34 cellular contexts compared by ENCODE assay signal in the genomic region with DNA sequence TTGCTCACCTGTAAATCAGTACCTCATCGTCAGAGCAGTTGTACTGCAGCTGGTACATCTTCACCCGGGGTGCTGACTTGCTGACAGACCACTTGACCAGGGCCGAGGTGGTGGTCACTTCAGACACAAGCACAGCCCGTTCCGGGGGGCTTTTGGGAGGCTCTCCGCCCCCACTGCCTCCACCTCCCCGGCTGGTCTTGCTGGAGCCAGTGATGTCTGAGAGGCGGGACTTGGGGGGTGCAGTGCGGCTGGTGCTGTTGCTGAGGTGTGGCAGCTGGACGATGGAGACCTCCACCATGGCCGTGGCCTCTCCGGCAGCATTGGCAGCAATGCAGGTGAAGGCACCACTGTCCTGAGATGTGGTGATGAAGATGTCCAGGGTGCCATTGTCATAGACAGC.
"Had no signal": no experiment of that assay in that cellular context is flagged by ENCODE, and none has a peak within 500 bp of the region (broad histone marks: within the 10 kb centered on the region; RNA-seq: fewer than 3 reads in every experiment).

No MANE protein-coding gene starts in this region.

- H3K4me3 ChIP-seq: MG63 had no signal

- DNase-seq: Karpas-422, Kasumi-1, KG1, MG63, MM.1S, MV-4-11, NCI-H1048, NCI-H1092, NCI-H1092 treated with DMSO at 0.1 percent for 48 hours, NCI-H1105, NCI-H1105 treated with DMSO at 0.1 percent for 48 hours, NCI-H1417, NCI-H1417 treated with DMSO at 0.1 percent for 48 hours, NCI-H1436, NCI-H1436 treated with DMSO at 0.1 percent for 48 hours, NCI-H146, NCI-H1694, NCI-H1694 treated with DMSO at 0.1 percent for 48 hours, NCI-H187, NCI-H187 treated with DMSO at 0.1 percent for 48 hours, NCI-H1930, NCI-H2029, NCI-H2029 treated with DMSO at 0.1 percent for 48 hours, NCI-H2081, NCI-H2081 treated with DMSO at 0.1 percent for 48 hours, NCI-H2107, NCI-H2171, NCI-H2171 treated with DMSO at 0.1 percent for 48 hours, NCI-H2227 treated with DMSO at 0.1 percent for 48 hours, NCI-H226, NCI-H345, NCI-H446, NCI-H446 treated with DMSO at 0.1 percent for 48 hours had no signal

- H3K36me3 ChIP-seq: MG63 had no signal

- H3K27me3 ChIP-seq: MG63 had no signal

- H3K9me3 ChIP-seq: MG63 had no signal

- H3K4me2 ChIP-seq: KMS-11 had no signal

- H3K27ac ChIP-seq: KMS-11 had no signal
